Comparison of ENCODE assay signal across 20 cellular contexts in genomic region chr1:12359734-12360133, GRCh38.
DNase-seq lines count a peak whose midpoint lies in the region; ATAC-seq and TF ChIP-seq lines count a peak whose summit lies in the region.
"Had no signal": no experiment of that assay in that cellular context is flagged by ENCODE, and none has a peak within 500 bp of the region (broad histone marks: within the 10 kb centered on the region; RNA-seq: fewer than 3 reads in every experiment).

No MANE protein-coding gene starts in this region.

- no peaks in the 10 kb centered on the region for H3K4me1 ChIP-seq in naive thymus-derived CD4-positive, alpha-beta T cell (ENCODE audit: control insufficient read depth in 2 of 2, insufficient read depth in 2 of 2, low read length in 2 of 2)
- peaks cover 0 to 18% (median 18%) of the 10 kb centered on the region in 4 donors for H3K4me1 ChIP-seq in sigmoid colon
- H3K4me1 ChIP-seq: SJSA1 had no signal

- H3K9me3 ChIP-seq in naive thymus-derived CD4-positive, alpha-beta T cell (ENCODE audit: control insufficient read depth in 2 of 3, low read length in 3 of 3): no peaks in the 10 kb centered on the region
- no peaks in the 10 kb centered on the region for H3K9me3 ChIP-seq in sigmoid colon
- H3K9me3 ChIP-seq: BLaER1 treated with 17β-estradiol and CSF1 and Interleukin-3, amounts not matched to agents 10 nM and 100 nM; psoas muscle; SJSA1 had no signal

- TF ChIP-seq CTCF in sigmoid colon (IDR thresholded peaks at IDR 0.05): no peak

- ATAC-seq in Right ventricle myocardium inferior: peak; percentile 50
- no peak for ATAC-seq in naive thymus-derived CD4-positive, alpha-beta T cell
- no peak for ATAC-seq in GM18858 (IDR thresholded peaks at IDR 0.05; ENCODE audit: unreplicated experiment)
- ATAC-seq: Panc1, psoas muscle had no signal

- H3K27ac Mint-ChIP-seq in naive thymus-derived CD4-positive, alpha-beta T cell: peak overlapping the region in 7 of 9 donors; percentile 1 to 51 (median 6)
- H3K27ac Mint-ChIP-seq: endodermal cell; T-helper 1 cell treated with Interleukin-12 subunit alpha and Interleukin-12 subunit beta and Interleukin-4 antibody, amounts not matched to agents 30 μg/mL and 1 μg/mL, for 36 hours had no signal

- 51 to 77% methylated on average over 2 of the region's 2 CpGs for WGBS in sigmoid colon, 2 donors

- H3K4me3 ChIP-seq in naive thymus-derived CD4-positive, alpha-beta T cell (ENCODE audit: low read length): no peak overlapping the region
- no peak overlapping the region for H3K4me3 ChIP-seq in sigmoid colon
- H3K4me3 ChIP-seq: BLaER1 treated with 17β-estradiol and CSF1 and Interleukin-3, amounts not matched to agents 10 nM and 100 nM; psoas muscle; SJSA1 had no signal

- H3K4me1 Mint-ChIP-seq in naive thymus-derived CD4-positive, alpha-beta T cell: peaks cover 0 to 19% (median 6%) of the 10 kb centered on the region in 7 donors
- H3K4me1 Mint-ChIP-seq: IgD-negative memory B cell had no signal

- no peak overlapping the region for H3K27ac ChIP-seq in naive thymus-derived CD4-positive, alpha-beta T cell (ENCODE audit: low read depth, low read length)
- no peak overlapping the region for H3K27ac ChIP-seq in sigmoid colon
- H3K27ac ChIP-seq: BLaER1 treated with 17β-estradiol and CSF1 and Interleukin-3, amounts not matched to agents 10 nM and 100 nM; psoas muscle; SJSA1 had no signal

- no peaks in the 10 kb centered on the region for H3K27me3 ChIP-seq in naive thymus-derived CD4-positive, alpha-beta T cell (ENCODE audit: control insufficient read depth in 2 of 2, insufficient read depth in 2 of 2, low read length in 2 of 2)
- no peaks in the 10 kb centered on the region for H3K27me3 ChIP-seq in sigmoid colon
- H3K27me3 ChIP-seq: BLaER1 treated with 17β-estradiol and CSF1 and Interleukin-3, amounts not matched to agents 10 nM and 100 nM; SJSA1 had no signal

- H3K27me3 Mint-ChIP-seq in naive thymus-derived CD4-positive, alpha-beta T cell: no peaks in the 10 kb centered on the region
- H3K27me3 Mint-ChIP-seq: IgD-negative memory B cell had no signal

- TF ChIP-seq POLR2A in sigmoid colon (IDR thresholded peaks at IDR 0.05): no peak

- DNase-seq in Right ventricle myocardium inferior (ENCODE audit: missing footprints) (no peak), cardiac septum (ENCODE audit: low spot score) (no peak), astrocyte of the hippocampus (ENCODE audit: low read depth, low spot score) (peak; percentile 38), sigmoid colon (no peak)
- DNase-seq in naive thymus-derived CD4-positive, alpha-beta T cell: no peak
- no peak for DNase-seq in stimulated activated CD4-positive, alpha-beta T cell treated with anti-CD3 and anti-CD28 coated beads, Interleukin-4, amount 100 ng/mL, for 4 hours
- DNase-seq: activated CD4-positive, alpha-beta T cell treated with anti-CD3 and anti-CD28 coated beads for 4 hours; cortex of kidney; endodermal cell; NCI-H1417; NCI-H2107; NCI-H510A treated with DMSO at 0.1 percent for 48 hours; NK-92 treated with Interleukin-12 subunit alpha and Interleukin-12 subunit beta, amount 100 ng/mL, for 24 hours; psoas muscle had no signal

- no peak for TF ChIP-seq EP300 in sigmoid colon (IDR thresholded peaks at IDR 0.05)

- POLR2A ChIA-PET in naive thymus-derived CD4-positive, alpha-beta T cell (lab: Charles Lee): interaction anchor here (0.8 kb wide), 1 partner anchor 23 kb away, joined by 3 read pairs; no protein-coding TSS in a partner anchor

- peaks cover 20 to 58% (median 20%) of the 10 kb centered on the region in 3 experiments for H3K36me3 ChIP-seq in naive thymus-derived CD4-positive, alpha-beta T cell (ENCODE audit: control insufficient read depth in 2 of 3, insufficient read depth in 3 of 3, low read length in 3 of 3)
- peaks cover 14 to 71% (median 22%) of the 10 kb centered on the region in 4 donors for H3K36me3 ChIP-seq in sigmoid colon

- CTCF ChIA-PET in naive thymus-derived CD4-positive, alpha-beta T cell (lab: Charles Lee): no interaction called here

- peaks cover 23 to 73% (median 54%) of the 10 kb centered on the region in 5 donors for H3K36me3 Mint-ChIP-seq in naive thymus-derived CD4-positive, alpha-beta T cell

- no peaks in the 10 kb centered on the region for H3K9me3 Mint-ChIP-seq in naive thymus-derived CD4-positive, alpha-beta T cell
- H3K9me3 Mint-ChIP-seq: endodermal cell; IgD-negative memory B cell; T-helper 1 cell treated with Interleukin-12 subunit alpha and Interleukin-12 subunit beta and Interleukin-4 antibody, amounts not matched to agents 30 μg/mL and 1 μg/mL, for 36 hours had no signal

- peak overlapping the region in 2 of 10 donors; percentile 26 to 33 for H3K4me3 Mint-ChIP-seq in naive thymus-derived CD4-positive, alpha-beta T cell
- H3K4me3 Mint-ChIP-seq: endodermal cell; IgD-negative memory B cell; T-helper 1 cell treated with Interleukin-12 subunit alpha and Interleukin-12 subunit beta and Interleukin-4 antibody, amounts not matched to agents 30 μg/mL and 1 μg/mL, for 36 hours had no signal

- intact Hi-C loops in Right ventricle myocardium inferior (cut with DNase I) (loop anchor here (10.0 kb wide), 1 partner anchor 95 kb away; no protein-coding TSS in a partner anchor), cardiac septum (cut with DNase I) (no loop called here), sigmoid colon (cut with DNase I) (no loop called here)
- intact Hi-C loops in naive thymus-derived CD4-positive, alpha-beta T cell (cut with micrococcal nuclease): no loop called here
